20 cellular contexts compared by ENCODE assay signal in the genomic region with DNA sequence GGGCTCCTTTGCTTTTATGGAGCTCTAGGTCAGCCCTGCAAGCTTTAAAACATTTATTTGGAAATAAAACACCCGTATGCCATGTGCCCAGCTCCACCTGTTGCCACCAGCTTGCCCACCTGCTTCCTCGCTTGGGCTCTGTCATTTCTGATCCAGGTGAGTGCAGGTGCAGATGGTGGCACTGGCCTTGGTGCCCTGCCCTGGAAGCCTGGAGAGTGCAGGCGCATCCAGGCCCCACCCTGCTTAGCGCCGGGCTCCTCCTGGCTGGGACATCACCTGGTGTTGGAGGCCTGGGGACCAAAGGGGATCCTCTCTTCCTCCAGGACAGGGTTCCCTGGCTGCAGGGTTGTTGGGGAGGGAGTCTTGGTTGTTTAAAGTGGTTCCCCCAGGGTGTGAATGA.
"Had no signal": no experiment of that assay in that cellular context is flagged by ENCODE, and none has a peak within 500 bp of the region (broad histone marks: within the 10 kb centered on the region; RNA-seq: fewer than 3 reads in every experiment).

No MANE protein-coding gene starts in this region.

- H3K4me2 ChIP-seq: smooth muscle cell had no signal

- H3K4me1 ChIP-seq: upper lobe of right lung had no signal

- H3K4me1 Mint-ChIP-seq: naive thymus-derived CD4-positive, alpha-beta T cell had no signal

- H3K4me3 ChIP-seq: smooth muscle cell, suprapubic skin, upper lobe of right lung had no signal

- ATAC-seq: activated CD4-positive, CD25-positive, alpha-beta regulatory T cell treated with anti-CD3 and anti-CD28 coated beads, Interleukin-2, amount 50 U/mL, for 24 hours; foreskin keratinocyte; naive thymus-derived CD4-positive, alpha-beta T cell; upper lobe of right lung had no signal

- DNase-seq: activated CD4-positive, alpha-beta T cell treated with anti-CD3 and anti-CD28 coated beads, Interleukin-2, amount 50 U/mL, for 1 hour; activated naive CD4-positive, alpha-beta T cell treated with Interleukin-2 at 50 U/mL for 16 hours; activated T-cell treated with anti-CD3 and anti-CD28 coated beads for 4 hours; cerebellar nuclear complex; effector memory CD4-positive, alpha-beta T cell; foreskin keratinocyte; head of caudate nucleus; mammary epithelial cell; naive thymus-derived CD4-positive, alpha-beta T cell; retina; stimulated activated CD4-positive, alpha-beta T cell treated with anti-CD3 and anti-CD28 coated beads, Interleukin-4, amount 100 ng/mL, for 4 hours; stimulated activated CD8-positive, alpha-beta memory T cell treated with anti-CD3 and anti-CD28 coated beads, Interleukin-4, amount 100 ng/mL, for 48 hours; stimulated activated naive CD4-positive, alpha-beta T cell treated with Interleukin-2 at 50 U/mL for 16 hours; T-helper 1 cell; T1000; upper lobe of right lung had no signal

- H3K27ac ChIP-seq: foreskin keratinocyte, suprapubic skin, upper lobe of right lung had no signal

- H3K27ac Mint-ChIP-seq: dendritic cell treated with granulocyte-macrophage colony-stimulating factor and Interleukin-4, amounts not matched to agents 40 ng/mL and 50 ng/mL, for 4 days had no signal

- H3K4me3 Mint-ChIP-seq: dendritic cell treated with granulocyte-macrophage colony-stimulating factor and Interleukin-4, amounts not matched to agents 40 ng/mL and 50 ng/mL, for 4 days; naive thymus-derived CD4-positive, alpha-beta T cell had no signal

- H3K27me3 ChIP-seq: foreskin keratinocyte, suprapubic skin, upper lobe of right lung had no signal

- H3K36me3 ChIP-seq: suprapubic skin, upper lobe of right lung had no signal
